8 cellular contexts compared by ENCODE assay signal in genomic region chr7:149460493-149461330, GRCh38. TPM values are rescaled to one million over a fixed set of nuclear protein-coding genes. Genes with fewer than 3 reads are reported as not detected.
DNase-seq lines count a peak whose midpoint lies in the region; ATAC-seq and TF ChIP-seq lines count a peak whose summit lies in the region.

TSS of gene ZNF777 (minus strand) at chr7:149461062. CDS start at chr7:149456022, 5,040 bp downstream.

- peak; percentile 52 for TF ChIP-seq CTCF in BJ (IDR thresholded peaks at IDR 0.05; ENCODE audit: insufficient read depth, low read depth, low read length)
- no peak for TF ChIP-seq CTCF in lower leg skin (IDR thresholded peaks at IDR 0.05)

- H3K4me3 ChIP-seq in BJ (ENCODE audit: low read depth, low read length) (peak within 1 kb of the TSS; percentile 63), lower leg skin (ENCODE audit: low read depth, poor library complexity, severe bottlenecking) (peak within 1 kb of the TSS; percentile 68)

- CTCF ChIA-PET in BJ (lab: Yijun Ruan, JAX): interaction anchor here (0.7 to 2.4 kb wide), 6 partner anchors 13 to 164 kb away, joined by 3 to 9 read pairs (median 4); no protein-coding TSS in a partner anchor

- no peaks in the 10 kb centered on the region; the same call in 1 of the 2 replicates for H3K36me3 ChIP-seq in BJ (ENCODE audit: control insufficient read depth, insufficient read depth, low read length)

- 0 to 1% methylated on average over 32 to 34 of the region's 64 CpGs for WGBS in lower leg skin, 2 donors

- DNase-seq in BJ (ENCODE audit: low read depth) (peak; percentile 43), NCI-H510A (lab: John Stamatoyannopoulos, UW) (peak; percentile 47), dermis microvascular lymphatic vessel endothelial cell (ENCODE audit: low read depth in 2 of 2) (peak; percentile 68 to 87), lower leg skin (ENCODE audit: low spot score in 2 of 2) (peak; percentile 85 to 96)
- peak; percentile 81 for DNase-seq in activated CD4-positive, alpha-beta T cell treated with anti-CD3 and anti-CD28 coated beads, Interleukin-2, amount 50 U/mL, for 1 hour
- DNase-seq in stimulated activated CD4-positive, alpha-beta T cell treated with anti-CD3 and anti-CD28 coated beads, Interleukin-4, amount 100 ng/mL, for 48 hours (ENCODE audit: low read depth in 2 of 2): peak; percentile 67 to 74

- intact Hi-C loops in lower leg skin (cut with DNase I; ENCODE audit: low total_unique reads): no loop called here

- POLR2A ChIA-PET in BJ (lab: Charles Lee): interaction anchor here (0.7 kb wide), 1 partner anchor 918 kb away, joined by 3 read pairs; no protein-coding TSS in a partner anchor

- no peaks in the 10 kb centered on the region for H3K27me3 ChIP-seq in BJ (ENCODE audit: control insufficient read depth, insufficient read depth, low read length)

- TF ChIP-seq POLR2A in lower leg skin (IDR thresholded peaks at IDR 0.05): no peak

- peak; percentile 96 for ATAC-seq in GM19035 (IDR thresholded peaks at IDR 0.05; ENCODE audit: unreplicated experiment)
- peak; percentile 97 for ATAC-seq in HG03342 (IDR thresholded peaks at IDR 0.05; ENCODE audit: unreplicated experiment)

RNA-seq across cellular contexts. Expression of gene ZNF777, which starts in this region (rescaled TPM):
- polyA plus RNA-seq in BJ (2011; rRNA removed): 3.8 and 4.4 TPM in 2 replicates
- 3.9 TPM in 2 replicates for polyA minus RNA-seq in BJ (2011; rRNA and poly(A)+ RNA removed)
- 2.1 and 4.3 TPM in 2 replicates for total RNA-seq in dermis microvascular lymphatic vessel endothelial cell
- total RNA-seq in lower leg skin: 10 to 100 TPM; 10.6 to 18.7 (median 15.4) TPM

Comparison
In these comparisons a context has a peak if more than half of its experiments do, and no peak if none do; other contexts are left out.
1. Peak in every context shown above with its lines: DNase-seq, ATAC-seq and H3K4me3 ChIP-seq.